1 cellular context compared by ENCODE assay signal in the genomic region with DNA sequence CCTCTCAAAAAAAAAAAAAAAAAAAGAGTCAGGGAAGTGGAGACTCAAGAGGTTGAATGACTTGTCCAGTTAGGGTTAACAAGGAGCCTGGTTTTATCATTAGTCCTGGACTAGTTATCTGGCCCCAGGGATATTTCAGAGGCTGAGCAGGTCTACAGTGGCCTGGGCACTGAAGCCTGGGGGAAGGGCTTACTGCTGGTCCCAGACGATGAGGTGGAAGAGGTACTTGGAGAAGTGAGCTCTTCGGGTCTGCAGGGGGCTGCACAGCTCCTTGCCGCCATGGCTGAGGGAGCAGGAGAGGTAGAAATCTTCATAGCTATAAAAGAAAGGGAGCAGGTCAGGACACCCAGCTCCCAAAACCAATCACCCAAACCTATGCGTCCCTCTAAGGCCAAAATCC.
TF ChIP-seq lines count a peak whose summit lies in the region.

No MANE protein-coding gene starts in this region.

TF ChIP-seq in GM23338, 12 proteins besides CTCF, POLR2A, EP300 and RAD21 (continued from another document):
- no peak for TF ChIP-seq ZNF462 (CRISPR knock-in tag; IDR thresholded peaks at IDR 0.05)
